In the genomic region with DNA sequence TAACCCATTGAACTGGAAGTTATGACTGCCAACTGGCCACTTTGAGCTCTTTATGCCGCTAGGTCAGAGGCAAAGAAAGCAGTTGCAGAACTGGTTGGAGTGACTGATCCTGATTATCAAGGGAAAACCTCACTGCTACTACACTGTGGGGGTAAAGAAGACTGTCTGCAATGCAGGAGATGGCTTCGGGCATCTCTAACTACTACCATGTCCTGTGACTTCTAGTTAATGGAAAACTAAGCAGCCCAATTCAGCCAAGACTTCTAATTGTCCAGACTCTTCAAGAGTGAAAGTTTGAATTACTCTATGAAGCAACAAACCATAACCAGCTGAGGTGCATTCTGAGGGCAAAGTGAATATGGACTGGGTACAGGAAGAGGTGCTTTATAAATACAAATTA, we compare ENCODE assay signal across 26 cellular contexts.
"Had no signal": no experiment of that assay in that cellular context is flagged by ENCODE, and none has a peak within 500 bp of the region (broad histone marks: within the 10 kb centered on the region; RNA-seq: fewer than 3 reads in every experiment).

No MANE protein-coding gene starts in this region.

- DNase-seq: caudate nucleus; cerebellar nuclear complex; cortex of kidney; effector memory CD8-positive, alpha-beta T cell; foreskin fibroblast; gastrocnemius medialis; heart left ventricle; islet precursor cell; left cardiac atrium; left ventricle myocardium inferior; lower lobe of right lung; natural killer cell; sigmoid colon; stimulated activated CD4-positive, alpha-beta T cell treated with anti-CD3 and anti-CD28 coated beads, Interleukin-2, amount 100 ng/mL, for 24 hours; stimulated activated CD4-positive, alpha-beta T cell treated with anti-CD3 and anti-CD28 coated beads, Interleukin-4, amount 100 ng/mL, for 4 hours; stimulated activated naive CD8-positive, alpha-beta T cell treated with anti-CD3 and anti-CD28 coated beads, Interleukin-15, Interleukin-2, amounts not matched to agents 100 U/mL and 50 U/mL, for 24 hours; substantia nigra; upper lobe of left lung had no signal

- H3K9me3 ChIP-seq: gastrocnemius medialis, lower lobe of right lung, thoracic aorta had no signal

- H3K4me3 Mint-ChIP-seq: effector memory CD8-positive, alpha-beta T cell; natural killer cell; neural crest cell; stimulated activated memory B cell treated with anti-CD40 and anti-IgM and Interleukin-4, amounts not matched to agents 10 μg/mL and 1 μg/mL and 100 μg/mL, for 72 hours had no signal

- H3K36me3 ChIP-seq: gastrocnemius medialis, heart left ventricle, left ventricle myocardium inferior, lower lobe of right lung, right atrium auricular region, sigmoid colon, thoracic aorta, tibial nerve, upper lobe of left lung had no signal

- H3K27me3 ChIP-seq: gastrocnemius medialis, heart left ventricle, hepatocyte, right atrium auricular region, sigmoid colon, tibial nerve, upper lobe of left lung had no signal

- H3K36me3 Mint-ChIP-seq: natural killer cell; stimulated activated memory B cell treated with anti-CD40 and anti-IgM and Interleukin-4, amounts not matched to agents 10 μg/mL and 1 μg/mL and 100 μg/mL, for 72 hours had no signal

- H3K27me3 Mint-ChIP-seq: effector memory CD8-positive, alpha-beta T cell; progenitor cell of endocrine pancreas; stimulated activated memory B cell treated with anti-CD40 and anti-IgM and Interleukin-4, amounts not matched to agents 10 μg/mL and 1 μg/mL and 100 μg/mL, for 72 hours had no signal

- H3K4me1 Mint-ChIP-seq: natural killer cell; neural crest cell; stimulated activated memory B cell treated with anti-CD40 and anti-IgM and Interleukin-4, amounts not matched to agents 10 μg/mL and 1 μg/mL and 100 μg/mL, for 72 hours had no signal

- H3K4me1 ChIP-seq: gastrocnemius medialis, heart left ventricle, left ventricle myocardium inferior, lower lobe of right lung, parathyroid adenoma, right atrium auricular region, sigmoid colon, tibial nerve, upper lobe of left lung had no signal

- H3K27ac Mint-ChIP-seq: effector memory CD8-positive, alpha-beta T cell; natural killer cell; progenitor cell of endocrine pancreas; stimulated activated memory B cell treated with anti-CD40 and anti-IgM and Interleukin-4, amounts not matched to agents 10 μg/mL and 1 μg/mL and 100 μg/mL, for 72 hours had no signal

- H3K9me3 Mint-ChIP-seq: neural crest cell had no signal

- H3K4me3 ChIP-seq: gastrocnemius medialis, heart left ventricle, hepatocyte, left ventricle myocardium inferior, lower lobe of right lung, right atrium auricular region, sigmoid colon, thoracic aorta, tibial nerve, upper lobe of left lung had no signal

- H3K27ac ChIP-seq: gastrocnemius medialis, heart left ventricle, hepatocyte, left ventricle myocardium inferior, lower lobe of right lung, parathyroid adenoma, right atrium auricular region, sigmoid colon, thoracic aorta, tibial nerve, upper lobe of left lung had no signal
